ENCODE assay signal across 9 cellular contexts in genomic region chr1:44801491-44802305, GRCh38. TPM values are rescaled to one million over a fixed set of nuclear protein-coding genes. Genes with fewer than 3 reads are reported as not detected.
DNase-seq lines count a peak whose midpoint lies in the region; ATAC-seq and TF ChIP-seq lines count a peak whose summit lies in the region.
"Had no signal": no experiment of that assay in that cellular context is flagged by ENCODE, and none has a peak within 500 bp of the region (broad histone marks: within the 10 kb centered on the region; RNA-seq: fewer than 3 reads in every experiment).

No MANE protein-coding gene starts in this region.

- H3K27ac ChIP-seq in esophagus (ENCODE audit: low read depth in 2 of 2, low read length in 1 of 2): peak overlapping the region; percentile 37 to 41
- H3K27ac ChIP-seq in psoas muscle: peak overlapping the region; percentile 23
- H3K27ac ChIP-seq: HL-60 had no signal

- intact Hi-C loops in psoas muscle (cut with DNase I): no loop called here

- peak; percentile 45 for DNase-seq in ELR (ENCODE audit: low read depth)
- no peak for DNase-seq in WTC11 (ENCODE audit: low spot score)
- peak in 1 of 2 donors; percentile 59 for DNase-seq in psoas muscle
- DNase-seq in GOT3 (lab: John Stamatoyannopoulos, UW): no peak
- no peak for DNase-seq in NCI-H2196 (lab: John Stamatoyannopoulos, UW; ENCODE audit: unreplicated experiment)

- H3K9me3 ChIP-seq in esophagus (ENCODE audit: control insufficient read depth in 2 of 2, insufficient read depth in 1 of 2, low read depth in 1 of 2, low read length in 1 of 2): no peaks in the 10 kb centered on the region
- H3K9me3 ChIP-seq in psoas muscle: no peaks in the 10 kb centered on the region

- TF ChIP-seq CTCF in WTC11 (IDR thresholded peaks at IDR 0.05) (no peak), psoas muscle (IDR thresholded peaks at IDR 0.05) (no peak)

- WGBS in esophagus, 2 donors: 51 to 59% methylated on average over 13 of the region's 13 CpGs
- WGBS in psoas muscle, 3 donors: 61 to 66% (median 63%) methylated on average over 13 of the region's 13 CpGs

- POLR2A ChIA-PET in WTC11 (lab: Charles Lee): interaction anchor here (2.0 to 4.3 kb wide), 2 partner anchors 7 to 12 kb away, joined by 24 to 43 read pairs; partner anchors contain the start of gene BTBD19

- H3K4me3 ChIP-seq in esophagus (ENCODE audit: low read depth in 1 of 2, low read length in 2 of 2) (peak overlapping the region; percentile 52 to 77), psoas muscle (peak overlapping the region; percentile 74)

- peaks cover 12 to 41% of the 10 kb centered on the region in 2 donors for H3K36me3 ChIP-seq in esophagus (ENCODE audit: control insufficient read depth in 2 of 2, insufficient read depth in 2 of 2, low read length in 1 of 2)
- H3K36me3 ChIP-seq in psoas muscle (ENCODE audit: insufficient read depth in 1 of 2, low read depth in 1 of 2): peaks cover 0 to 39% of the 10 kb centered on the region in 2 donors

- H3K27me3 Mint-ChIP-seq in WTC11 (ENCODE audit: low read depth): peaks cover 3% of the 10 kb centered on the region; the same call in 1 of the 2 replicates

- H3K4me1 ChIP-seq in esophagus (ENCODE audit: control insufficient read depth in 2 of 2, insufficient read depth in 2 of 2, low read length in 1 of 2) (peaks cover 0 to 18% of the 10 kb centered on the region in 2 donors), psoas muscle (peaks cover 11% of the 10 kb centered on the region)

- H3K4me1 Mint-ChIP-seq in WTC11: peaks cover 18% of the 10 kb centered on the region

- H3K27me3 ChIP-seq in esophagus (ENCODE audit: control insufficient read depth in 1 of 2, insufficient read depth in 2 of 2, low read length in 2 of 2) (no peaks in the 10 kb centered on the region), psoas muscle (ENCODE audit: insufficient read depth in 3 of 3, low read length in 2 of 3) (no peaks in the 10 kb centered on the region)

- peak overlapping the region; percentile 79 for H3K4me3 Mint-ChIP-seq in WTC11

- ATAC-seq in WTC11 (no peak), psoas muscle (no peak), HG02884 (IDR thresholded peaks at IDR 0.05; ENCODE audit: unreplicated experiment) (no peak), HG03342 (IDR thresholded peaks at IDR 0.05; ENCODE audit: unreplicated experiment) (no peak)

- H3K36me3 Mint-ChIP-seq in WTC11: peaks cover 18% of the 10 kb centered on the region

- CTCF ChIA-PET in WTC11 (lab: Charles Lee): interaction anchor here (0.5 to 3.3 kb wide), 8 partner anchors 11 to 209 kb away, joined by 3 to 35 read pairs (median 10); partner anchors contain the start of gene HECTD3

- peak overlapping the region; percentile 5; the same call in 1 of the 2 replicates for H3K27ac Mint-ChIP-seq in WTC11

- H3K9me3 Mint-ChIP-seq in WTC11: no peaks in the 10 kb centered on the region

TF ChIP-seq in WTC11, 78 proteins besides CTCF, POLR2A, EP300 and RAD21:
- TF ChIP-seq ESRRA (CRISPR knock-in tag; IDR thresholded peaks at IDR 0.05; ENCODE audit: borderline replicate concordance): no peak

RNA-seq across cellular contexts. Expression of gene PLK3, which starts 1.5 kb away (rescaled TPM):
- total RNA-seq in WTC11 (2021) (10.1 to 16.4 TPM (median 12.0 TPM) in 3 replicates), psoas muscle (1 to 10 TPM; 3.7 to 7.1 (median 4.7) TPM)
- polyA plus RNA-seq in esophagus (10 to 100 TPM; 23.1 to 58.1 TPM), psoas muscle (1 to 10 TPM; 3.0 to 8.3 (median 3.5) TPM)

RNA-seq across cellular contexts. Expression of gene DYNLT4, which starts 5.5 kb away (rescaled TPM):
- 0.31 to 0.62 TPM (median 0.57 TPM) in 3 replicates for total RNA-seq in WTC11 (2021)
- polyA plus RNA-seq in esophagus: under 1 TPM; 0.14 to 0.26 TPM
- total RNA-seq in psoas muscle: under 1 TPM in 2 of 4 donors, not detected in 2; 0.32 to 0.59 TPM
- polyA plus RNA-seq in psoas muscle: under 1 TPM; 0.06 to 0.42 (median 0.11) TPM

RNA-seq across cellular contexts. Expression of gene BTBD19, which starts 6.6 kb away (rescaled TPM):
- total RNA-seq in WTC11 (2021): 1.7 to 2.0 TPM (median 1.8 TPM) in 3 replicates
- polyA plus RNA-seq in esophagus: 1 to 10 TPM; 1.3 to 8.0 TPM
- total RNA-seq in psoas muscle: 1 to 10 TPM in 3 of 4 donors, under 1 TPM in 1; 0.76 to 1.8 (median 1.3) TPM
- polyA plus RNA-seq in psoas muscle: 1 to 10 TPM in 2 of 3 donors, under 1 TPM in 1; 0.35 to 1.4 (median 1.2) TPM

RNA-seq across cellular contexts. Expression of gene BEST4, which starts 13.7 kb away (rescaled TPM):
- 1.6 to 1.7 TPM (median 1.6 TPM) in 3 replicates for total RNA-seq in WTC11 (2021)
- under 1 TPM; 0.11 to 0.26 TPM for polyA plus RNA-seq in esophagus
- total RNA-seq in psoas muscle: not detected
- under 1 TPM in 1 of 3 donors, not detected in 2; 0.08 TPM for polyA plus RNA-seq in psoas muscle

RNA-seq across cellular contexts. Expression of gene RPS8, which starts 26.4 kb away (rescaled TPM):
- total RNA-seq in WTC11 (2021) (2,343 to 2,726 TPM (median 2,722 TPM) in 3 replicates), psoas muscle (1,000 to 10,000 TPM in 2 of 4 donors, 100 to 1,000 TPM in 2; 935 to 1,269 (median 1,066) TPM)
- polyA plus RNA-seq in esophagus (1,000 to 10,000 TPM; 2,523 to 3,063 TPM), psoas muscle (1,000 to 10,000 TPM; 1,193 to 2,158 (median 1,436) TPM)
